ENCODE assay signal across 11 cellular contexts in genomic region chr3:177802151-177802900, GRCh38.
DNase-seq lines count a peak whose midpoint lies in the region; ATAC-seq and TF ChIP-seq lines count a peak whose summit lies in the region.
"Had no signal": no experiment of that assay in that cellular context is flagged by ENCODE, and none has a peak within 500 bp of the region (broad histone marks: within the 10 kb centered on the region; RNA-seq: fewer than 3 reads in every experiment).

No MANE protein-coding gene starts in this region.

- H3K27me3 Mint-ChIP-seq in brain, result no peaks in the 10 kb centered on the region
- no peaks in the 10 kb centered on the region for H3K27me3 Mint-ChIP-seq in effector memory CD8-positive, alpha-beta T cell
- H3K27me3 Mint-ChIP-seq: activated CD4-positive, alpha-beta T cell treated with anti-CD3 and anti-CD28 coated beads, Interleukin-2, amount 10 ng/mL, durations not matched to agents 24 days and 14 days; activated naive CD8-positive, alpha-beta T cell had no signal

- in situ Hi-C loops in GM23248 (cut with MboI), result no loop called here

- no peaks in the 10 kb centered on the region for H3K27me3 ChIP-seq in GM23248 (replicated peaks; ENCODE audit: insufficient read depth)

- H3K27ac ChIP-seq in GM23248, result peak overlapping the region; percentile 11; the same call in 1 of the 2 replicates
- H3K27ac ChIP-seq: epithelial cell of prostate had no signal

- no peak for ATAC-seq in effector memory CD8-positive, alpha-beta T cell (replicated peaks)

- H3K9me3 ChIP-seq in GM23248 (ENCODE audit: low read depth), result no peaks in the 10 kb centered on the region

- 59 to 61% methylated on average over 5 of the region's 5 CpGs for WGBS in GM23248 (ENCODE audit: low coverage in 1 of 2, low lambda C conversion rate in 2 of 2, missing lambda C conversion rate in 2 of 2), 2 experiments

- H3K4me3 Mint-ChIP-seq in brain, result no peak overlapping the region
- no peak overlapping the region for H3K4me3 Mint-ChIP-seq in effector memory CD8-positive, alpha-beta T cell
- H3K4me3 Mint-ChIP-seq: activated CD4-positive, alpha-beta T cell treated with anti-CD3 and anti-CD28 coated beads, Interleukin-2, amount 10 ng/mL, durations not matched to agents 24 days and 14 days; activated naive CD8-positive, alpha-beta T cell had no signal

- no peak overlapping the region for H3K4me3 ChIP-seq in GM23248

- peaks cover 24% of the 10 kb centered on the region for H3K4me1 Mint-ChIP-seq in brain
- peaks cover 0 to 8% of the 10 kb centered on the region in 2 donors for H3K4me1 Mint-ChIP-seq in effector memory CD8-positive, alpha-beta T cell (ENCODE audit: low read depth in 2 of 2)

- no peaks in the 10 kb centered on the region for H3K9me2 ChIP-seq in GM23248 (ENCODE audit: insufficient read depth)

- H3F3A ChIP-seq in GM23248 (ENCODE audit: insufficient read depth), result peaks cover 41% of the 10 kb centered on the region

- peak overlapping the region in 3 of 5 experiments; percentile 3 to 69 (median 64) for H3K27ac Mint-ChIP-seq in brain
- no peak overlapping the region for H3K27ac Mint-ChIP-seq in effector memory CD8-positive, alpha-beta T cell
- H3K27ac Mint-ChIP-seq: activated CD4-positive, alpha-beta T cell treated with anti-CD3 and anti-CD28 coated beads, Interleukin-2, amount 10 ng/mL, durations not matched to agents 24 days and 14 days; activated naive CD8-positive, alpha-beta T cell had no signal

- H3K4me1 ChIP-seq in GM23248 (ENCODE audit: insufficient read depth), result peaks cover 27% of the 10 kb centered on the region

- H3K36me3 ChIP-seq in GM23248 (ENCODE audit: low read depth), result no peaks in the 10 kb centered on the region

- no peak overlapping the region for H3K4me2 ChIP-seq in GM23248 (ENCODE audit: unreplicated experiment)

- TF ChIP-seq CTCF in brain (conservative IDR thresholded peaks at IDR 0.05), result no peak

- H3K9me3 Mint-ChIP-seq in brain, result no peaks in the 10 kb centered on the region
- H3K9me3 Mint-ChIP-seq in effector memory CD8-positive, alpha-beta T cell, result no peaks in the 10 kb centered on the region

- DNase-seq in GM23248 (peak; percentile 59), NCI-H2107 (lab: John Stamatoyannopoulos, UW) (peak; percentile 80), renal cortical epithelial cell (ENCODE audit: low read depth) (peak; percentile 35), NOMO-1 (lab: John Stamatoyannopoulos, UW; ENCODE audit: unreplicated experiment in 2 of 2) (no peak)
- DNase-seq in effector memory CD8-positive, alpha-beta T cell, result no peak
- no peak for DNase-seq in stimulated activated CD4-positive, alpha-beta T cell treated with anti-CD3 and anti-CD28 coated beads, Interleukin-12 subunit alpha, Interleukin-12 subunit beta, amount 100 ng/mL, for 4 hours
- DNase-seq: activated CD4-positive, alpha-beta T cell treated with anti-CD3 and anti-CD28 coated beads, Interleukin-2, amount 10 ng/mL, durations not matched to agents 24 days and 14 days; GDM1 had no signal

- no peak overlapping the region for H3K9ac ChIP-seq in GM23248

- no peak overlapping the region for H2AFZ ChIP-seq in GM23248

- H4K20me1 ChIP-seq in GM23248 (ENCODE audit: insufficient read depth), result no peaks in the 10 kb centered on the region

- no peaks in the 10 kb centered on the region for H3K79me2 ChIP-seq in GM23248 (ENCODE audit: insufficient read depth)

- no peaks in the 10 kb centered on the region for H3K36me3 Mint-ChIP-seq in brain
- no peaks in the 10 kb centered on the region for H3K36me3 Mint-ChIP-seq in effector memory CD8-positive, alpha-beta T cell (ENCODE audit: insufficient read depth)
- H3K36me3 Mint-ChIP-seq: activated naive CD8-positive, alpha-beta T cell had no signal

Comparison
In these comparisons a context has a peak if more than half of its experiments do, and no peak if none do; other contexts are left out.
1. DNase-seq: peak in GM23248 (single experiment), NCI-H2107 (single experiment) and renal cortical epithelial cell (single experiment); none in effector memory CD8-positive, alpha-beta T cell (0 of 3), stimulated activated CD4-positive, alpha-beta T cell treated with anti-CD3 and anti-CD28 coated beads, Interleukin-12 subunit alpha, Interleukin-12 subunit beta, amount 100 ng/mL, for 4 hours (single experiment) and NOMO-1 (0 of 2).
2. H3K27ac Mint-ChIP-seq: peak in brain (3 of 5); none in effector memory CD8-positive, alpha-beta T cell (0 of 2).